ENCODE assay signal across 11 cellular contexts in genomic region chr20:45998761-45999160, GRCh38. TPM values are rescaled to one million over a fixed set of nuclear protein-coding genes. Genes with fewer than 3 reads are reported as not detected.
DNase-seq lines count a peak whose midpoint lies in the region; ATAC-seq and TF ChIP-seq lines count a peak whose summit lies in the region.
"Had no signal": no experiment of that assay in that cellular context is flagged by ENCODE, and none has a peak within 500 bp of the region (broad histone marks: within the 10 kb centered on the region; RNA-seq: fewer than 3 reads in every experiment).

No MANE protein-coding gene starts in this region.

- H3K4me3 Mint-ChIP-seq in dendritic cell treated with granulocyte-macrophage colony-stimulating factor and Interleukin-4, amounts not matched to agents 40 ng/mL and 50 ng/mL, for 4 days = no peak overlapping the region
- H3K4me3 Mint-ChIP-seq in mesothelial cell of epicardium = no peak overlapping the region

- H3K27ac Mint-ChIP-seq in dendritic cell treated with granulocyte-macrophage colony-stimulating factor and Interleukin-4, amounts not matched to agents 40 ng/mL and 50 ng/mL, for 4 days = peak overlapping the region; percentile 78
- H3K27ac Mint-ChIP-seq in mesothelial cell of epicardium = no peak overlapping the region

- no peaks in the 10 kb centered on the region for H3K9me3 Mint-ChIP-seq in dendritic cell treated with granulocyte-macrophage colony-stimulating factor and Interleukin-4, amounts not matched to agents 40 ng/mL and 50 ng/mL, for 4 days
- H3K9me3 Mint-ChIP-seq in mesothelial cell of epicardium = no peaks in the 10 kb centered on the region

- H3K36me3 Mint-ChIP-seq in dendritic cell treated with granulocyte-macrophage colony-stimulating factor and Interleukin-4, amounts not matched to agents 40 ng/mL and 50 ng/mL, for 4 days (ENCODE audit: low read depth) = no peaks in the 10 kb centered on the region
- H3K36me3 Mint-ChIP-seq in mesothelial cell of epicardium = no peaks in the 10 kb centered on the region

- peaks cover 83% of the 10 kb centered on the region for H3K4me1 Mint-ChIP-seq in dendritic cell treated with granulocyte-macrophage colony-stimulating factor and Interleukin-4, amounts not matched to agents 40 ng/mL and 50 ng/mL, for 4 days (ENCODE audit: low read depth)
- peaks cover 8% of the 10 kb centered on the region for H3K4me1 Mint-ChIP-seq in mesothelial cell of epicardium

- ATAC-seq in Right ventricle myocardium superior (ENCODE audit: poor library complexity) (peak; percentile 48), HG03565 (IDR thresholded peaks at IDR 0.05; ENCODE audit: unreplicated experiment) (no peak)
- ATAC-seq in stimulated activated naive CD8-positive, alpha-beta T cell treated with anti-CD3 and anti-CD28 coated beads, Interleukin-15, Interleukin-2, amounts not matched to agents 100 U/mL and 50 U/mL, for 24 hours = peak; percentile 80

- no peak for TF ChIP-seq CTCF in mesothelial cell of epicardium (IDR thresholded peaks at IDR 0.05; ENCODE audit: unreplicated experiment)

- DNase-seq in Right ventricle myocardium superior (no peak), cardiac septum (ENCODE audit: low spot score) (no peak), OCI-M1 (lab: John Stamatoyannopoulos, UW) (peak; percentile 73), NCI-H2171 (lab: John Stamatoyannopoulos, UW) (no peak), mesothelial cell of epicardium (ENCODE audit: low spot score in 2 of 2, unreplicated experiment in 2 of 2) (no peak)
- peak; percentile 36 for DNase-seq in stimulated activated naive CD8-positive, alpha-beta T cell treated with anti-CD3 and anti-CD28 coated beads, Interleukin-15, Interleukin-2, amounts not matched to agents 100 U/mL and 50 U/mL, for 24 hours
- DNase-seq: effector CD4-positive, alpha-beta T cell; NCI-H1694; NK-92 treated with Interleukin-12 subunit alpha and Interleukin-12 subunit beta, amount 100 ng/mL, for 24 hours had no signal

- peaks cover 7% of the 10 kb centered on the region for H3K27me3 Mint-ChIP-seq in dendritic cell treated with granulocyte-macrophage colony-stimulating factor and Interleukin-4, amounts not matched to agents 40 ng/mL and 50 ng/mL, for 4 days
- H3K27me3 Mint-ChIP-seq in mesothelial cell of epicardium (ENCODE audit: low read depth) = no peaks in the 10 kb centered on the region

- intact Hi-C loops in Right ventricle myocardium superior (cut with DNase I) (no loop called here), cardiac septum (cut with DNase I) (no loop called here)
- intact Hi-C loops in dendritic cell treated with granulocyte-macrophage colony-stimulating factor and Interleukin-4, amounts not matched to agents 40 ng/mL and 50 ng/mL, for 4 days (cut with micrococcal nuclease) = loop anchor here (1.0 kb wide), 1 partner anchor 12 kb away; no protein-coding TSS in a partner anchor

RNA-seq across cellular contexts. Expression of gene MMP9, which starts 9.9 kb away (rescaled TPM):
- total RNA-seq in Right ventricle myocardium superior (0.48 TPM), cardiac septum (2.4 TPM), mesothelial cell of epicardium (0.11 TPM in 1 of 3 replicates, not detected in the others)

RNA-seq across cellular contexts. Expression of gene ZNF335, which starts 26.8 kb away (rescaled TPM):
- total RNA-seq in Right ventricle myocardium superior = 7.6 TPM
- 8.5 TPM for total RNA-seq in cardiac septum
- 31.1 to 33.5 TPM (median 31.6 TPM) in 3 replicates for total RNA-seq in mesothelial cell of epicardium

RNA-seq across cellular contexts. Expression of gene SLC12A5, which starts 30.3 kb away (rescaled TPM):
- total RNA-seq in Right ventricle myocardium superior (not detected), cardiac septum (0.73 TPM), mesothelial cell of epicardium (6.9 to 9.1 TPM (median 7.7 TPM) in 3 replicates)

Comparison
In these comparisons a context has a peak if more than half of its experiments do, and no peak if none do; other contexts are left out.
1. DNase-seq: peak in OCI-M1 (single experiment) and stimulated activated naive CD8-positive, alpha-beta T cell treated with anti-CD3 and anti-CD28 coated beads, Interleukin-15, Interleukin-2, amounts not matched to agents 100 U/mL and 50 U/mL, for 24 hours (single experiment); none in Right ventricle myocardium superior (single experiment), cardiac septum (single experiment), NCI-H2171 (single experiment) and mesothelial cell of epicardium (0 of 2).